In the genomic region with DNA sequence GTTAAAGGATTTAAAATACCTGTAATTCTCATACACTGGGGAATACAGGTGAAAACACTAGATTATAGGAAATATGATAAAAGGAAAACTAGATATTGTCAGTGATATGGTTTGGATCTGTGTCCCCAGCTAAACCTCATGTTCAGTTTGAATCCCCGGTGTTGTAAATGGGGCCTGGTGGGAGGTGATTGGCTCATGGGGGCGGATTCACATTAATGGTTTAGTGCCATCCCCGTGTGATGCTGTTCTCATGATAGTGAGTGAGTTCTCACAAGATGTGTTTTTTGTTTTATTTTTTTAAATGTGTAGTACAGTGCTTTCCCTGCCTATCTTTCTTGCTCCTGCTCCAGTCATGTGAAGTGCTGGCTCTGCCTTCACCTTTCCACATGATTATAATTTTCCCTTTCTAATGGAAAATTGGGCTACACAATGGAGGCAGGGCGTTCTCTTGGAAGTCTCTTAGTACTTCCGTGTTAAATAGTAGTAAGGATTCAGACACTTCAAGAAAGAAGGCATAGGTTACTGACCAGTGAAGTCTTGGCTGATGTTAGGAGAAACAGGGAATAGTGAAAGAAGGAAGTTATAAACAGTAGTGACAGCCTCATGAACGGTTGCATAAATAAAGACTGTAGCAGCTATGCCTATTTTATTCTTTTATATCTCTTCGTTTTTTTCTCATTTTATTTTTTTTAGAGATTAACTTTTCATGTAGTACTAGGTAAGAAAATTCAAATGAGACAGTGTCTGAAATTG, we compare ENCODE assay signal across 26 cellular contexts.
"Had no signal": no experiment of that assay in that cellular context is flagged by ENCODE, and none has a peak within 500 bp of the region (broad histone marks: within the 10 kb centered on the region; RNA-seq: fewer than 3 reads in every experiment).

No MANE protein-coding gene starts in this region.

- H3K4me3 ChIP-seq: gastrocnemius medialis, heart right ventricle, left ventricle myocardium inferior, lower lobe of right lung, pancreas, right lobe of liver, smooth muscle cell, suprapubic skin, thyroid gland had no signal

- H3K9me3 ChIP-seq: gastrocnemius medialis, heart right ventricle, left ventricle myocardium inferior, lower lobe of right lung, neutrophil, pancreas, right lobe of liver, suprapubic skin, thyroid gland had no signal

- H3K36me3 ChIP-seq: gastrocnemius medialis, heart right ventricle, left ventricle myocardium inferior, lower lobe of right lung, neutrophil, pancreas, right lobe of liver, suprapubic skin, thyroid gland had no signal

- H3K27ac ChIP-seq: gastrocnemius medialis, heart right ventricle, left ventricle myocardium inferior, lower lobe of right lung, neutrophil, pancreas, right lobe of liver, suprapubic skin, thyroid gland had no signal

- DNase-seq: cortex of kidney; effector memory CD8-positive, alpha-beta T cell; erythroblast; foreskin fibroblast; gastrocnemius medialis; heart right ventricle; hippocampal formation; left cardiac atrium; left ventricle myocardium inferior; lower lobe of right lung; naive B cell; pancreas; right lobe of liver; stimulated activated CD4-positive, alpha-beta T cell treated with anti-CD3 and anti-CD28 coated beads, Interleukin-12 subunit alpha, Interleukin-12 subunit beta, amount 100 ng/mL, for 4 hours; stimulated activated CD4-positive, alpha-beta T cell treated with anti-CD3 and anti-CD28 coated beads, Interleukin-1b, Interleukin-23, amount 100 ng/mL, for 48 hours; stimulated activated CD4-positive, alpha-beta T cell treated with anti-CD3 and anti-CD28 coated beads, Interleukin-4, amount 100 ng/mL, for 1 hour; stimulated activated CD8-positive, alpha-beta memory T cell treated with anti-CD3 and anti-CD28 coated beads, Interleukin-4, amount 100 ng/mL, for 48 hours; stimulated activated naive CD4-positive, alpha-beta T cell; stimulated activated naive CD8-positive, alpha-beta T cell treated with anti-CD3 and anti-CD28 coated beads, Interleukin-15, amount 100 ng/mL, for 72 hours; thyroid gland had no signal

- FAIRE-seq: endometrium, islet of Langerhans, pancreas had no signal

- H3K27me3 ChIP-seq: gastrocnemius medialis, heart right ventricle, neutrophil, pancreas, right lobe of liver, suprapubic skin, thyroid gland had no signal

- H3K4me1 ChIP-seq: heart right ventricle, left ventricle myocardium inferior, lower lobe of right lung, pancreas, right lobe of liver, suprapubic skin, thyroid gland had no signal

- ATAC-seq: effector memory CD8-positive, alpha-beta T cell; gastrocnemius medialis; heart right ventricle; left cardiac atrium; lower lobe of right lung; natural killer cell treated with Interleukin-12 subunit alpha and Interleukin-12 subunit beta and Interleukin-15 and Interleukin-18, amount 100 ng/mL, for 72 hours; pancreas; right lobe of liver; stimulated activated naive CD8-positive, alpha-beta T cell treated with anti-CD3 and anti-CD28 coated beads, Interleukin-15, amount 100 ng/mL, for 72 hours had no signal
